Comparison of ENCODE assay signal across 1 cellular context in the genomic region with DNA sequence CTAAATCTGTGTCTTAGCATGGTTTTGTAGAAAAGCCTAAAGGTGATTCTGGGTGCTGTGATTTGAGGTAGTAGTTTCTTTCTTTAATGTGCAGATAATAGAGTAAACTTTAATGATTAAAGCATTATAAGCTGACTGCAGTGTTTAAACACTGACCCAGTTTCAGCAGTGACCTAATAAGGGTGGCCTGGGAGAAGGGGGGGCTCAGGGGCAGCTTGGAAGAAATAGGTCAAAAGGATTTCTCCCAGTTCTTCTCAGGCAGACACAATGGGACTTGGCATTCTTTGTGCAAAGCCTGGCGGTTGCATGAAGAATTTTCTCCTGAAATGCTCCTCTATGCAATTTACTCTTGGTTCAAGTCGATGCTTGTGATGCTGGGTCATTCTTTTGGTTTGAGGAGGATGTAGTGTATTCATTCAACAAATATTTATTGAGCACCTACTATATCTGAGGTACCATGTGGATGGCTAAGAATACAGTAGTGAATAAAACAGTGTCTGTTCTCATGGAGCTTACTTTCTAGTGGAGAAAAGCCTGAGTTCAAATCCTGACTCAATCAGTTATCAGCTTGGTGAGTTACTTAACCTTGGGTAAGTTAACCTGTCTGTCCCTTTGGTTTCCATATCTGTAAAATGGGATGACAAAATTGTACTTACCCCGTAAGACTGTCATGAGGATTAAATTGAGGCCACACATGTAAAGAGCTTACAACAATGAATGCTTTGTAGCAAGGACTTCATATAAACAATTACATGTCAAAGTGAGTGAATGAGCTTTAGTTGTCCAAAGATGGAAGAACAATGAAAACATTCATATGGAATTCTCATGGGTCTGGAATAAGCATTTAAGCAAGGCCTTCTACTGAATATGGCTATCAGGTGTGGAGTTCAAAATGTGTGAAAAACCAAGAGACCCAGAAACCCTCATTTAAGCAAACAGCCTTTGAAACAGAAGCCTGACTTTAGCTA.
TF ChIP-seq lines count a peak whose summit lies in the region.

No MANE protein-coding gene starts in this region.

TF ChIP-seq in K562, 482 proteins besides CTCF, POLR2A, EP300 and RAD21 (continued from another document):
- TF ChIP-seq SMARCA5 (IDR thresholded peaks at IDR 0.05): no peak
- no peak for TF ChIP-seq FIP1L1 (IDR thresholded peaks at IDR 0.05; ENCODE audit: low read depth, low read length, poor library complexity, severe bottlenecking)
